In genomic region chr20:20195011-20195705, GRCh38 we compare ENCODE assay signal across 21 cellular contexts.
"Had no signal": no experiment of that assay in that cellular context is flagged by ENCODE, and none has a peak within 500 bp of the region (broad histone marks: within the 10 kb centered on the region; RNA-seq: fewer than 3 reads in every experiment).

No MANE protein-coding gene starts in this region.

- H3K9me3 ChIP-seq: adrenal gland, ascending aorta, gastroesophageal sphincter, spleen, thoracic aorta, upper lobe of left lung had no signal

- H3K36me3 ChIP-seq: adrenal gland, ascending aorta, gastroesophageal sphincter, spleen, thoracic aorta, upper lobe of left lung had no signal

- H3K4me3 ChIP-seq: adrenal gland, ascending aorta, gastroesophageal sphincter, spleen, thoracic aorta, upper lobe of left lung had no signal

- H3K27ac ChIP-seq: adrenal gland, ascending aorta, epithelial cell of prostate, gastroesophageal sphincter, spleen, thoracic aorta, upper lobe of left lung had no signal

- DNase-seq: activated B cell treated with CpG ODN at 0.5 μM for 24 hours; activated CD4-positive, alpha-beta T cell treated with anti-CD3 and anti-CD28 coated beads for 36 hours; activated CD4-positive, alpha-beta T cell treated with anti-CD3 and anti-CD28 coated beads, Interleukin-2, amount 50 U/mL, for 4 hours; activated CD8-positive, alpha-beta memory T cell treated with anti-CD3 and anti-CD28 coated beads for 24 hours; activated CD8-positive, alpha-beta memory T cell treated with anti-CD3 and anti-CD28 coated beads, Interleukin-2, amount 50 U/mL, for 4 hours; activated naive CD4-positive, alpha-beta T cell; activated T-cell treated with anti-CD3 and anti-CD28 coated beads, Interleukin-2, amount 50 U/mL, for 24 hours; adrenal gland; cortex of kidney; head of caudate nucleus; naive thymus-derived CD8-positive, alpha-beta T cell; spleen; stimulated activated CD4-positive, alpha-beta T cell treated with anti-CD3 and anti-CD28 coated beads, Interleukin-4, amount 100 ng/mL, for 1 hour; stimulated activated naive CD4-positive, alpha-beta T cell treated with Interleukin-2 at 50 U/mL for 16 hours; T-helper 9 cell; upper lobe of left lung had no signal

- FAIRE-seq: keratinocyte had no signal

- ATAC-seq: activated CD4-positive, alpha-beta T cell treated with anti-CD3 and anti-CD28 coated beads for 36 hours; gastroesophageal sphincter; naive thymus-derived CD8-positive, alpha-beta T cell had no signal

- H3K4me1 ChIP-seq: ascending aorta, gastroesophageal sphincter, spleen had no signal

- H3K27me3 ChIP-seq: ascending aorta, upper lobe of left lung had no signal
